In genomic region chr16:65910291-65910690, GRCh38 we compare ENCODE assay signal across 27 cellular contexts.
"Had no signal": no experiment of that assay in that cellular context is flagged by ENCODE, and none has a peak within 500 bp of the region (broad histone marks: within the 10 kb centered on the region; RNA-seq: fewer than 3 reads in every experiment).

No MANE protein-coding gene starts in this region.

- H3K4me3 ChIP-seq: heart left ventricle, left ventricle myocardium inferior, lung, mucosa of descending colon, ovary, prostate gland, right lobe of liver, smooth muscle cell, testis, thyroid gland, transverse colon, upper lobe of right lung had no signal

- H3K9me3 ChIP-seq: heart left ventricle, left ventricle myocardium inferior, mucosa of descending colon, ovary, prostate gland, right lobe of liver, testis, thyroid gland, transverse colon, upper lobe of right lung had no signal

- H3K36me3 Mint-ChIP-seq: immature natural killer cell; memory B cell; natural killer cell treated with Interleukin-12 subunit alpha and Interleukin-12 subunit beta and Interleukin-15 and Interleukin-18, amount 100 ng/mL, for 72 hours; stimulated activated memory B cell treated with anti-CD40 and anti-IgM and Interleukin-4, amounts not matched to agents 10 μg/mL and 1 μg/mL and 100 μg/mL, for 72 hours had no signal

- H3K4me2 ChIP-seq: smooth muscle cell had no signal

- H3K27ac ChIP-seq: heart left ventricle, left ventricle myocardium inferior, ovary, prostate gland, testis, thyroid gland, transverse colon, upper lobe of right lung had no signal

- ATAC-seq: heart left ventricle; mucosa of descending colon; naive thymus-derived CD4-positive, alpha-beta T cell; stimulated activated memory B cell treated with anti-CD40 and anti-IgM and Interleukin-4, amounts not matched to agents 10 μg/mL and 1 μg/mL and 100 μg/mL, for 72 hours; stimulated activated naive CD8-positive, alpha-beta T cell treated with anti-CD3 and anti-CD28 coated beads, Interleukin-15, amount 100 ng/mL, for 72 hours; upper lobe of right lung had no signal

- H3K27me3 ChIP-seq: heart left ventricle, ovary, right lobe of liver, testis, thyroid gland, transverse colon, upper lobe of right lung had no signal

- H3K27ac Mint-ChIP-seq: immature natural killer cell; memory B cell; naive thymus-derived CD4-positive, alpha-beta T cell; natural killer cell treated with Interleukin-12 subunit alpha and Interleukin-12 subunit beta and Interleukin-15 and Interleukin-18, amount 100 ng/mL, for 72 hours; stimulated activated memory B cell treated with anti-CD40 and anti-IgM and Interleukin-4, amounts not matched to agents 10 μg/mL and 1 μg/mL and 100 μg/mL, for 72 hours; stimulated activated naive CD8-positive, alpha-beta T cell treated with anti-CD3 and anti-CD28 coated beads, Interleukin-15, amount 100 ng/mL, for 72 hours had no signal

- DNase-seq: heart left ventricle; immature natural killer cell; left ventricle myocardium inferior; midbrain; mucosa of descending colon; naive thymus-derived CD4-positive, alpha-beta T cell; ovary; right lobe of liver; stimulated activated CD4-positive, alpha-beta T cell treated with anti-CD3 and anti-CD28 coated beads, Interleukin-1b, Interleukin-23, amount 100 ng/mL, for 48 hours; stimulated activated CD4-positive, alpha-beta T cell treated with anti-CD3 and anti-CD28 coated beads, Interleukin-2, amount 100 ng/mL, for 48 hours; stimulated activated CD4-positive, alpha-beta T cell treated with anti-CD3 and anti-CD28 coated beads, Interleukin-4, amount 100 ng/mL, for 4 hours; stimulated activated CD8-positive, alpha-beta memory T cell treated with anti-CD3 and anti-CD28 coated beads, Interleukin-4, amount 100 ng/mL, for 48 hours; stimulated activated naive CD4-positive, alpha-beta T cell treated with Interleukin-2 at 50 U/mL for 16 hours; stimulated activated naive CD8-positive, alpha-beta T cell treated with anti-CD3 and anti-CD28 coated beads, Interleukin-15, amount 100 ng/mL, for 72 hours; substantia nigra; thyroid gland; transverse colon; upper lobe of right lung had no signal

- H3K27me3 Mint-ChIP-seq: memory B cell; stimulated activated memory B cell treated with anti-CD40 and anti-IgM and Interleukin-4, amounts not matched to agents 10 μg/mL and 1 μg/mL and 100 μg/mL, for 72 hours; stimulated activated naive CD8-positive, alpha-beta T cell treated with anti-CD3 and anti-CD28 coated beads, Interleukin-15, amount 100 ng/mL, for 72 hours had no signal

- H3K9me3 Mint-ChIP-seq: natural killer cell treated with Interleukin-12 subunit alpha and Interleukin-12 subunit beta and Interleukin-15 and Interleukin-18, amount 100 ng/mL, for 72 hours had no signal

- H3K4me1 ChIP-seq: heart left ventricle, left ventricle myocardium inferior, prostate gland, thyroid gland, transverse colon, upper lobe of right lung had no signal

- H3K4me1 Mint-ChIP-seq: immature natural killer cell; memory B cell; naive thymus-derived CD4-positive, alpha-beta T cell; stimulated activated memory B cell treated with anti-CD40 and anti-IgM and Interleukin-4, amounts not matched to agents 10 μg/mL and 1 μg/mL and 100 μg/mL, for 72 hours; stimulated activated naive CD8-positive, alpha-beta T cell treated with anti-CD3 and anti-CD28 coated beads, Interleukin-15, amount 100 ng/mL, for 72 hours had no signal

- H3K4me3 Mint-ChIP-seq: immature natural killer cell; memory B cell; naive thymus-derived CD4-positive, alpha-beta T cell; natural killer cell treated with Interleukin-12 subunit alpha and Interleukin-12 subunit beta and Interleukin-15 and Interleukin-18, amount 100 ng/mL, for 72 hours; stimulated activated memory B cell treated with anti-CD40 and anti-IgM and Interleukin-4, amounts not matched to agents 10 μg/mL and 1 μg/mL and 100 μg/mL, for 72 hours; stimulated activated naive CD8-positive, alpha-beta T cell treated with anti-CD3 and anti-CD28 coated beads, Interleukin-15, amount 100 ng/mL, for 72 hours had no signal

- FAIRE-seq: islet of Langerhans, urothelium cell line had no signal

- H3K36me3 ChIP-seq: heart left ventricle, left ventricle myocardium inferior, ovary, prostate gland, right lobe of liver, thyroid gland, transverse colon, upper lobe of right lung had no signal
